Comparison of ENCODE assay signal across 8 cellular contexts in the genomic region with DNA sequence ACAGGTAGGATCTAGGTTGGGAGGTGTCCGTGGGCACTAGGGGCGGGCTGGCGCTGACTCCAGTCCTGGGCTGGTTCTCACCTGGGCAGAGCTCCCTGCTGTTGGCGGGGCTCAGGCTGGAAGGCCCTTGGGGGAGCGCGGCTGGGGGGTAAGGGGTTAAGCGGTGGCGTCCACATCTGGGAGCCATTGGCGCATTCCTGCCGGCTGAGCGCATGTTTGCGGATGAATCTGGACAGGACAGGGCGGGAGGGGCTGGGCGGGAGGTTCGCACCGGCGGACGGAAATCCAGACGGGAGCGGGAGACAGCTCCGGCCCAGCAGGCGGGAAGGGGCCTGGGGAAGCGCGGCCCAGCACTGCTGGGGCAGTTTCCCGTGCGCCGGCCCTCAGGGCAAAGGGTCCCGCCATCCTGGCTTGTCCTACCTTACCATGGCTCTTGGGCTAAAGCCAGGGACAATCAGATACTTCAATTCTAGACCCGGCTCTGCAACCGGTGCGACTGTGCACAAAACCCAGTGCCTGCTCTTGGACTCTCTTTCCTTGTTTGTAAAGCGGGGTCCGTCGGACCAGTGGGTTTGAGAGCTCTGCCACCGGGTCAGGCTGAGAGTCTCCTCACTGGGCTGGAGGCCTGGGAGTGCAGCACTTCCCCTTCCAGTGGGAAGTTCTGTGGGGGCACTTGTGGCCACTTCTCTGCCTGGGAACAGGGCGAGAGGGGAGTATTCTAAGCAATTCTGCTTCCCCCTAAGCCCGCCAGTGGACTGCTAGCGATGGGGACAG.
A peak's percentile ranks its signal among the peaks of the same experiment; 100 is the strongest.
DNase-seq lines count a peak whose midpoint lies in the region; ATAC-seq and TF ChIP-seq lines count a peak whose summit lies in the region.

No MANE protein-coding gene starts in this region.

- peak overlapping the region in 2 of 3 experiments; percentile 84 to 98 for H3K27ac Mint-ChIP-seq in nephron

- H3K27ac ChIP-seq in SK-N-MC, result peak overlapping the region; percentile 69; the same call in 1 of the 2 replicates

- H3K27me3 Mint-ChIP-seq in nephron (ENCODE audit: low read depth), result no peaks in the 10 kb centered on the region

- H3K4me3 ChIP-seq in SK-N-MC, result peak overlapping the region; percentile 96
- H3K4me3 ChIP-seq in fibroblast of mammary gland (ENCODE audit: control insufficient read depth, low read depth, low read length), result peak overlapping the region; percentile 17

- no peaks in the 10 kb centered on the region for H3K9me3 ChIP-seq in SK-N-MC (ENCODE audit: low read depth, low read length)

- peaks cover 44% of the 10 kb centered on the region for H3K4me1 Mint-ChIP-seq in nephron

- no peak for TF ChIP-seq CTCF in fibroblast of mammary gland (conservative IDR thresholded peaks at IDR 0.05; ENCODE audit: control insufficient read depth, insufficient read depth, low read depth, low read length)
- no peak for TF ChIP-seq CTCF in nephron (IDR thresholded peaks at IDR 0.05; ENCODE audit: unreplicated experiment in 3 of 3)

- peak; percentile 25 to 51 for DNase-seq in SHP77 (lab: John Stamatoyannopoulos, UW)
- DNase-seq in SHP77 treated with DMSO at 0.1 percent for 48 hours (lab: John Stamatoyannopoulos, UW), result no peak
- DNase-seq in SK-N-MC (ENCODE audit: low read depth, low spot score), result no peak
- DNase-seq in fibroblast of mammary gland (ENCODE audit: low read depth), result peak; percentile 77

- H3K36me3 ChIP-seq in SK-N-MC (ENCODE audit: insufficient read depth, low read length), result no peaks in the 10 kb centered on the region

- H3K4me3 Mint-ChIP-seq in nephron, result peak overlapping the region; percentile 93 to 99 (median 96)

- H3K36me3 Mint-ChIP-seq in nephron (ENCODE audit: low read depth), result no peaks in the 10 kb centered on the region

- no peak overlapping the region for H3K9ac ChIP-seq in SK-N-MC (ENCODE audit: insufficient read length)

- no peak for ATAC-seq in GM18873 (IDR thresholded peaks at IDR 0.05; ENCODE audit: low FRiP score, unreplicated experiment)
- ATAC-seq in GM21786 (IDR thresholded peaks at IDR 0.05; ENCODE audit: unreplicated experiment), result no peak
- no peak for ATAC-seq in GM21528 (IDR thresholded peaks at IDR 0.05; ENCODE audit: low FRiP score, unreplicated experiment)

- no peaks in the 10 kb centered on the region for H3K9me3 Mint-ChIP-seq in nephron

Comparison
In these comparisons a context has a peak if more than half of its experiments do, and no peak if none do; other contexts are left out.
1. DNase-seq: peak in SHP77 (2 of 2) and fibroblast of mammary gland (single experiment); none in SHP77 treated with DMSO at 0.1 percent for 48 hours (single experiment) and SK-N-MC (single experiment).